Comparison of ENCODE assay signal across 10 cellular contexts in the genomic region with DNA sequence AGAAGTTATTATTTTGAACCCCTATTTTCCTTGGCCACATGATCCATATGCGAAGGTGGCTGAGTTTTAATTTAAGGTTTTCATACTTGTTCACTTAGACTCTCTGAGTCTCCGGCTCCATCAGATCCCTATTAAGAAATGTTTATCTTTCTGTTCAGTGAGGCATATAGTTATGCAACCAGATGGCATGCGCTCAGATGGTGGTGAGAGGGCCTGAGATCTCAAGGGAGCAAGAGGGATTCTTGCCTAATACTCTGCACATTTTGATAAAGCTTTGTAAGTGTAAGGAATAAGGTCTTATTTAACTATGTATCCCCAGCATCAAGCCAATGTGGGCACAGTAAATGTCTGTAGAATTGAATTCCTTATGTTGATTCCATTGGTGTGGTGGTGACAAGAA.
DNase-seq lines count a peak whose midpoint lies in the region; ATAC-seq and TF ChIP-seq lines count a peak whose summit lies in the region.
"Had no signal": no experiment of that assay in that cellular context is flagged by ENCODE, and none has a peak within 500 bp of the region (broad histone marks: within the 10 kb centered on the region; RNA-seq: fewer than 3 reads in every experiment).

No MANE protein-coding gene starts in this region.

- H3K27me3 ChIP-seq in SK-N-SH (ENCODE audit: insufficient read depth) = no peaks in the 10 kb centered on the region

- no peaks in the 10 kb centered on the region for H3K9me3 ChIP-seq in SK-N-SH
- H3K9me3 ChIP-seq: psoas muscle had no signal

- intact Hi-C loops in sciatic nerve (cut with DNase I) = no loop called here

- ATAC-seq in sciatic nerve (peak; percentile 97), GM19324 (IDR thresholded peaks at IDR 0.05; ENCODE audit: low FRiP score, unreplicated experiment) (no peak)
- ATAC-seq: psoas muscle had no signal

- peaks cover 0 to 11% of the 10 kb centered on the region in 2 experiments; a peak in 3 of 4 replicates for H3K4me1 ChIP-seq in SK-N-SH (ENCODE audit: control insufficient read depth in 1 of 2, insufficient read depth in 2 of 2, low read depth in 1 of 2, low read length in 1 of 2)
- H3K4me1 ChIP-seq: psoas muscle had no signal

- CTCF ChIA-PET in SK-N-SH (lab: Yijun Ruan, JAX) = interaction anchor here (1.5 kb wide), 1 partner anchor 9 kb away, joined by 4 read pairs; no protein-coding TSS in a partner anchor

- H4K20me1 ChIP-seq in SK-N-SH (ENCODE audit: insufficient read depth) = no peaks in the 10 kb centered on the region

- WGBS in SK-N-SH (ENCODE audit: low lambda C conversion rate) = 93% methylated on average over 3 of the region's 3 CpGs

- H3K79me2 ChIP-seq in SK-N-SH (ENCODE audit: insufficient read depth) = no peaks in the 10 kb centered on the region

- peak; percentile 11 for DNase-seq in DMS 273 treated with DMSO at 0.1 percent for 48 hours (lab: John Stamatoyannopoulos, UW)
- DNase-seq in T1000 (lab: John Stamatoyannopoulos, UW) = peak; percentile 23
- DNase-seq in foreskin fibroblast = peak; percentile 84 to 94
- DNase-seq in sciatic nerve (ENCODE audit: low spot score) = peak; percentile 69
- no peak for DNase-seq in SK-N-SH
- DNase-seq in activated CD8-positive, alpha-beta memory T cell treated with anti-CD3 and anti-CD28 coated beads for 24 hours = no peak
- no peak for DNase-seq in NCI-H146 treated with DMSO at 0.1 percent for 48 hours (lab: John Stamatoyannopoulos, UW; ENCODE audit: unreplicated experiment)
- DNase-seq: T-helper 1 cell had no signal

- peaks cover 9% of the 10 kb centered on the region for H3F3A ChIP-seq in SK-N-SH (replicated peaks; ENCODE audit: insufficient read depth)

- no peaks in the 10 kb centered on the region for H3K9me2 ChIP-seq in SK-N-SH

- POLR2A ChIA-PET in SK-N-SH (lab: Yijun Ruan, JAX) = no interaction called here

- no peak overlapping the region for H2AFZ ChIP-seq in SK-N-SH (ENCODE audit: low read depth)

- TF ChIP-seq CTCF in foreskin fibroblast (IDR thresholded peaks at IDR 0.05; ENCODE audit: low read depth, low read length) = no peak
- no peak for TF ChIP-seq CTCF in SK-N-SH (IDR thresholded peaks at IDR 0.05)

- no peak for TF ChIP-seq EP300 in SK-N-SH (IDR thresholded peaks at IDR 0.05; ENCODE audit: borderline replicate concordance in 1 of 2, low read depth in 1 of 2, low read length in 1 of 2)

- no peaks in the 10 kb centered on the region for H3K36me3 ChIP-seq in SK-N-SH (replicated peaks in 1 of 2; ENCODE audit: control insufficient read depth in 1 of 2, insufficient read depth in 2 of 2, low read length in 1 of 2)

- H3K4me2 ChIP-seq in SK-N-SH = no peak overlapping the region

- H3K27ac ChIP-seq in SK-N-SH (ENCODE audit: low read depth in 2 of 2, low read length in 1 of 2) = no peak overlapping the region
- H3K27ac ChIP-seq: psoas muscle had no signal

- TF ChIP-seq RAD21 in SK-N-SH (IDR thresholded peaks at IDR 0.05; ENCODE audit: low read length) = no peak

- H3K4me3 ChIP-seq in foreskin fibroblast (ENCODE audit: low read depth in 1 of 2, low read length in 2 of 2) (no peak overlapping the region), SK-N-SH (ENCODE audit: low read depth in 2 of 2, low read length in 1 of 2) (no peak overlapping the region)
- H3K4me3 ChIP-seq: psoas muscle had no signal

- no peak overlapping the region for H3K9ac ChIP-seq in SK-N-SH

TF ChIP-seq in SK-N-SH, 30 proteins besides CTCF, POLR2A, EP300 and RAD21:
- no peak for TF ChIP-seq SMC3 (IDR thresholded peaks at IDR 0.05; ENCODE audit: low read depth, low read length)
TF ChIP-seq in SK-N-SH: peak in this region for 0.

Comparison
In these comparisons a context has a peak if more than half of its experiments do, and no peak if none do; other contexts are left out.
1. DNase-seq: peak in DMS 273 treated with DMSO at 0.1 percent for 48 hours (single experiment), T1000 (single experiment), foreskin fibroblast (2 of 2) and sciatic nerve (single experiment); none in SK-N-SH (single experiment), activated CD8-positive, alpha-beta memory T cell treated with anti-CD3 and anti-CD28 coated beads for 24 hours (single experiment) and NCI-H146 treated with DMSO at 0.1 percent for 48 hours (single experiment).